ENCODE assay signal across 26 cellular contexts in genomic region chr2:54648256-54648655, GRCh38.
"Had no signal": no experiment of that assay in that cellular context is flagged by ENCODE, and none has a peak within 500 bp of the region (broad histone marks: within the 10 kb centered on the region; RNA-seq: fewer than 3 reads in every experiment).

No MANE protein-coding gene starts in this region.

- H3K4me1 Mint-ChIP-seq: immature natural killer cell, nephron had no signal

- H3K27me3 Mint-ChIP-seq: activated CD8-positive, alpha-beta T cell treated with anti-CD3 and anti-CD28 coated beads for 36 hours had no signal

- DNase-seq: activated CD4-positive, alpha-beta T cell treated with anti-CD3 and anti-CD28 coated beads, Interleukin-2, amount 50 U/mL, for 1 hour; activated CD4-positive, CD25-positive, alpha-beta regulatory T cell treated with anti-CD3 and anti-CD28 coated beads, Interleukin-2, amount 50 U/mL, for 72 hours; activated CD8-positive, alpha-beta T cell treated with anti-CD3 and anti-CD28 coated beads for 36 hours; activated T-cell treated with anti-CD3 and anti-CD28 coated beads, Interleukin-2, amount 50 U/mL, for 4 hours; amygdala; colonic mucosa; effector memory CD4-positive, alpha-beta T cell; heart left ventricle; hypothalamus; immature natural killer cell; kidney; lower lobe of right lung; mucosa of descending colon; psoas muscle; sigmoid colon; small intestine; stimulated activated naive CD8-positive, alpha-beta T cell treated with anti-CD3 and anti-CD28 coated beads, Interleukin-15, Interleukin-2, amounts not matched to agents 100 U/mL and 50 U/mL, for 24 hours; T-helper 2 cell; trophoblast cell had no signal

- H3K9me3 ChIP-seq: colonic mucosa, gastroesophageal sphincter, heart left ventricle, lower lobe of right lung, mucosa of descending colon, neutrophil, psoas muscle, sigmoid colon, thoracic aorta had no signal

- H3K27ac ChIP-seq: colonic mucosa, lower lobe of right lung, neutrophil, parathyroid adenoma, psoas muscle, sigmoid colon, thoracic aorta had no signal

- H3K4me3 ChIP-seq: colonic mucosa, gastroesophageal sphincter, heart left ventricle, lower lobe of right lung, mucosa of descending colon, psoas muscle, sigmoid colon, thoracic aorta had no signal

- H3K27ac Mint-ChIP-seq: activated CD8-positive, alpha-beta T cell treated with anti-CD3 and anti-CD28 coated beads for 36 hours; activated T-helper 2 cell treated with anti-CD3 and anti-CD28 coated beads, Interferon-gamma antibody, Interleukin-2, Interleukin-4, amounts not matched to agents 10 μg/mL and 5 μg/mL and 100 μg/mL, durations not matched to agents 14 hours and 24 hours and 36 hours had no signal

- H3K27me3 ChIP-seq: colonic mucosa, gastroesophageal sphincter, heart left ventricle, neutrophil, sigmoid colon had no signal

- H3K4me3 Mint-ChIP-seq: activated CD8-positive, alpha-beta T cell treated with anti-CD3 and anti-CD28 coated beads for 36 hours; activated T-cell treated with anti-CD3 and anti-CD28 coated beads, Interleukin-2, amount 50 U/mL, for 4 hours; immature natural killer cell; nephron had no signal

- H3K9me3 Mint-ChIP-seq: activated CD8-positive, alpha-beta T cell treated with anti-CD3 and anti-CD28 coated beads for 36 hours; activated T-cell treated with anti-CD3 and anti-CD28 coated beads, Interleukin-2, amount 50 U/mL, for 4 hours; activated T-helper 2 cell treated with anti-CD3 and anti-CD28 coated beads, Interferon-gamma antibody, Interleukin-2, Interleukin-4, amounts not matched to agents 10 μg/mL and 5 μg/mL and 100 μg/mL, durations not matched to agents 14 hours and 24 hours and 36 hours; immature natural killer cell; nephron had no signal

- ATAC-seq: activated CD8-positive, alpha-beta T cell treated with anti-CD3 and anti-CD28 coated beads for 36 hours; activated T-cell treated with anti-CD3 and anti-CD28 coated beads, Interleukin-2, amount 50 U/mL, for 4 hours; gastroesophageal sphincter; lower lobe of right lung; mucosa of descending colon; psoas muscle; SK-N-SH treated with all-trans-retinoic acid at 6 μM for 48 hours; stimulated activated naive CD8-positive, alpha-beta T cell treated with anti-CD3 and anti-CD28 coated beads, Interleukin-15, Interleukin-2, amounts not matched to agents 100 U/mL and 50 U/mL, for 24 hours had no signal

- H3K4me1 ChIP-seq: colonic mucosa, lower lobe of right lung, parathyroid adenoma, psoas muscle had no signal
